Comparison of ENCODE assay signal across 8 cellular contexts in the genomic region with DNA sequence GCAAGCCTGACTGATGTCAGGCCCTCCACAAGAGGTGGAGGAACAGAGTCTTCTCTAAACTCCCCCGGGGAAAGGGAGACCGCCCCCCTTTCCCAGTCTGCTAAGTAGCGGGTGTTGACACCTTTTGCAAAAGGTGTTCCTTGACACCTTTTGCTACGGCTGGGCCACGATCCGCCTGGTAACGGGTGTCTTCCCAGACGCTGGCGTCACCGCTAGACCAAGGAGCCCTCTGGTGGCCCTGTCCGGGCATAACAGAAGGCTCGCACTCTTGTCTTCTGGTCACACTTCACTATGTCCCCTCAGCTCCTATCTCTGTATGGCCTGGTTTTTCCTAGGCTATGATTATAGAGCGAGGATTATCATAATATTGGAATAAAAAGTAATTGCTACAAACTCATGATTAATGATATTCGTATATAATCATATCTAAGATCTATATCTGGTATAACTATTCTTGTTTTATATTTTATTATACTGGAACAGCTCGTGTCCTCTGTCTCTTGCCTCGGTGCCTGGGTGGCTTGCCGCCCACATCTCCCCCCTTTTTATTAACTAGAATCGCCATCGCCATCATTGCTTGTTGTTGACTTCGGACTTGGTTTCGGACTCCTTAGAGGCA. TPM values are rescaled to one million over a fixed set of nuclear protein-coding genes. Genes with fewer than 3 reads are reported as not detected.
DNase-seq lines count a peak whose midpoint lies in the region; ATAC-seq and TF ChIP-seq lines count a peak whose summit lies in the region.
"Not testable (repeated sequence)": the region's sequence is repeated elsewhere in the genome, so short reads cannot be mapped to it uniquely, and the experiment has no call there.

No MANE protein-coding gene starts in this region.

- H2BK12ac ChIP-seq in mesenchymal stem cell (ENCODE audit: low read length in 2 of 2), result not testable (repeated sequence)

- in situ Hi-C loops in brain microvascular endothelial cell (cut with HindIII; ENCODE audit: low pct_ligation_motif_present, low sequenced_read_pairs), result not testable (repeated sequence)

- not testable (repeated sequence) for H3K18ac ChIP-seq in mesenchymal stem cell (ENCODE audit: low read depth in 1 of 2, low read length in 2 of 2)

- not testable (repeated sequence) for H3K23ac ChIP-seq in mesenchymal stem cell (ENCODE audit: low read length in 2 of 2)

- DNase-seq in AG09319 (ENCODE audit: extremely low read depth, low read depth); brain microvascular endothelial cell: not testable (repeated sequence)
- DNase-seq in NCI-H82 (lab: John Stamatoyannopoulos, UW) (peak; percentile 24), mesenchymal stem cell (peak; percentile 32)
- DNase-seq in activated CD4-positive, alpha-beta T cell treated with anti-CD3 and anti-CD28 coated beads, Interleukin-2, amount 50 U/mL, for 48 hours, result peak; percentile 62 to 68
- DNase-seq in stimulated activated CD4-positive, alpha-beta T cell treated with anti-CD3 and anti-CD28 coated beads, Interleukin-15, amount 100 ng/mL, for 24 hours, result peak; percentile 36

- peak; percentile 41 for TF ChIP-seq CTCF in AG09319 (IDR thresholded peaks at IDR 0.05; ENCODE audit: low read depth, low read length)
- peak; percentile 57 for TF ChIP-seq CTCF in GM12874 (IDR thresholded peaks at IDR 0.05; ENCODE audit: insufficient read depth, low read depth, low read length)
- peak; percentile 65 for TF ChIP-seq CTCF in brain microvascular endothelial cell (IDR thresholded peaks at IDR 0.05; ENCODE audit: low read depth, low read length, missing control alignments)
- TF ChIP-seq CTCF in gastroesophageal sphincter (IDR thresholded peaks at IDR 0.05), result peak; percentile 28 to 56 (median 46)

- H3K4me2 ChIP-seq in mesenchymal stem cell (ENCODE audit: low read length, poor library complexity, severe bottlenecking), result not testable (repeated sequence)

- not testable (repeated sequence) for H3K79me1 ChIP-seq in mesenchymal stem cell (replicated peaks; ENCODE audit: low read length, poor library complexity, severe bottlenecking)

- H3K27me3 ChIP-seq in brain microvascular endothelial cell (replicated peaks); gastroesophageal sphincter: not testable (repeated sequence)
- peaks cover 0 to 10% of the 10 kb centered on the region in 2 experiments for H3K27me3 ChIP-seq in mesenchymal stem cell (ENCODE audit: control insufficient read depth in 1 of 2, insufficient read depth in 1 of 2, low read length in 2 of 2)

- H2BK15ac ChIP-seq in mesenchymal stem cell (ENCODE audit: low read depth, poor library complexity, severe bottlenecking), result not testable (repeated sequence)

- H3K36me3 ChIP-seq in brain microvascular endothelial cell (replicated peaks), result not testable (repeated sequence)
- H3K36me3 ChIP-seq in gastroesophageal sphincter, result peaks cover 0 to 17% of the 10 kb centered on the region in 2 donors
- peaks cover 0 to 14% of the 10 kb centered on the region in 2 experiments for H3K36me3 ChIP-seq in mesenchymal stem cell (ENCODE audit: control insufficient read depth in 1 of 2, insufficient read depth in 2 of 2, low read depth in 1 of 2, low read length in 2 of 2)

- not testable (repeated sequence) for H3K4me3 ChIP-seq in brain microvascular endothelial cell (ENCODE audit: low read depth, low read length); gastroesophageal sphincter; mesenchymal stem cell (ENCODE audit: insufficient read depth in 1 of 2, low read depth in 1 of 2, low read length in 2 of 2)

- 54 to 60% methylated on average over 4 to 6 of the region's 21 CpGs for WGBS in gastroesophageal sphincter (ENCODE audit: low coverage in 1 of 2), 2 donors
- whole genome bisulfite sequencing in mesenchymal stem cell, result 35% methylated on average over 12 of the region's 21 CpGs

- not testable (repeated sequence) for H3K14ac ChIP-seq in mesenchymal stem cell (ENCODE audit: low read length in 2 of 2)

- not testable (repeated sequence) for H2BK5ac ChIP-seq in mesenchymal stem cell (ENCODE audit: low read depth, low read length, poor library complexity, severe bottlenecking)

- not testable (repeated sequence) for ATAC-seq in gastroesophageal sphincter

- not testable (repeated sequence) for H3K9ac ChIP-seq in mesenchymal stem cell (ENCODE audit: low read length)

- not testable (repeated sequence) for H2AFZ ChIP-seq in mesenchymal stem cell (ENCODE audit: low read depth, low read length)

- not testable (repeated sequence) for H3K4ac ChIP-seq in mesenchymal stem cell (ENCODE audit: low read depth in 1 of 2, low read length in 2 of 2)

- not testable (repeated sequence) for H4K91ac ChIP-seq in mesenchymal stem cell (ENCODE audit: low read length)

- not testable (repeated sequence) for H3K4me1 ChIP-seq in gastroesophageal sphincter; mesenchymal stem cell (ENCODE audit: control insufficient read depth, insufficient read depth, low read depth, low read length)

- not testable (repeated sequence) for H3K27ac ChIP-seq in brain microvascular endothelial cell; mesenchymal stem cell (ENCODE audit: low read length, poor library complexity, severe bottlenecking)
- H3K27ac ChIP-seq in gastroesophageal sphincter, result peak overlapping the region in 2 of 4 donors; percentile 11 to 57

- not testable (repeated sequence) for TF ChIP-seq EP300 in gastroesophageal sphincter (IDR thresholded peaks at IDR 0.05)

- H4K8ac ChIP-seq in mesenchymal stem cell (ENCODE audit: low read length), result not testable (repeated sequence)

- not testable (repeated sequence) for H2BK120ac ChIP-seq in mesenchymal stem cell (ENCODE audit: low read depth, low read length)

- TF ChIP-seq POLR2A in gastroesophageal sphincter (IDR thresholded peaks at IDR 0.05), result not testable (repeated sequence)

- H2AK5ac ChIP-seq in mesenchymal stem cell (ENCODE audit: low read length, severe bottlenecking), result not testable (repeated sequence)

- H3K9me3 ChIP-seq in gastroesophageal sphincter; mesenchymal stem cell (ENCODE audit: control insufficient read depth, low read length): not testable (repeated sequence)

RNA-seq across cellular contexts. Expression of a gene that starts 21.5 kb away (rescaled TPM):
- total RNA-seq in gastroesophageal sphincter, result 10 to 100 TPM; 15.1 to 31.1 (median 19.5) TPM
- polyA plus RNA-seq in mesenchymal stem cell (2013, experiment 1 of 2), result 29.8 TPM
- 29.1 TPM for polyA plus RNA-seq in mesenchymal stem cell (2013, experiment 2 of 2)

RNA-seq across cellular contexts. Expression of a gene that starts 59.2 kb away (rescaled TPM):
- 10 to 100 TPM in 1 of 4 donors, 1 to 10 TPM in 2, under 1 TPM in 1; 0.67 to 10.3 (median 2.4) TPM for total RNA-seq in gastroesophageal sphincter
- 0.52 TPM for polyA plus RNA-seq in mesenchymal stem cell (2013, experiment 1 of 2)
- polyA plus RNA-seq in mesenchymal stem cell (2013, experiment 2 of 2), result 0.68 TPM
